ENCODE assay signal across 8 cellular contexts in genomic region chr3:124557433-124558232, GRCh38.
DNase-seq lines count a peak whose midpoint lies in the region; ATAC-seq and TF ChIP-seq lines count a peak whose summit lies in the region.
"Had no signal": no experiment of that assay in that cellular context is flagged by ENCODE, and none has a peak within 500 bp of the region (broad histone marks: within the 10 kb centered on the region; RNA-seq: fewer than 3 reads in every experiment).

No MANE protein-coding gene starts in this region.

- H3K27ac ChIP-seq in HUES48 (ENCODE audit: low read depth, low read length): peak overlapping the region; percentile 15
- H3K27ac ChIP-seq in stomach smooth muscle (ENCODE audit: low read length): peak overlapping the region; percentile 85

- peaks cover 13% of the 10 kb centered on the region for H3K4me1 Mint-ChIP-seq in endothelial cell (ENCODE audit: unreplicated experiment)
- H3K4me1 Mint-ChIP-seq in stimulated activated naive CD8-positive, alpha-beta T cell treated with anti-CD3 and anti-CD28 coated beads, Interleukin-15, amount 100 ng/mL, for 72 hours: peaks cover 7% of the 10 kb centered on the region

- peak overlapping the region; percentile 64 for H3K4me3 Mint-ChIP-seq in endothelial cell (ENCODE audit: unreplicated experiment)
- H3K4me3 Mint-ChIP-seq in stimulated activated naive CD8-positive, alpha-beta T cell treated with anti-CD3 and anti-CD28 coated beads, Interleukin-15, amount 100 ng/mL, for 72 hours: no peak overlapping the region

- peaks cover 9% of the 10 kb centered on the region for H3K4me1 ChIP-seq in HUES48 (ENCODE audit: control insufficient read depth, insufficient read depth, low read length)
- peaks cover 50% of the 10 kb centered on the region for H3K4me1 ChIP-seq in stomach smooth muscle (ENCODE audit: control insufficient read depth, insufficient read depth, low read length)

- H3K9me3 ChIP-seq in HUES48 (ENCODE audit: control insufficient read depth, insufficient read depth, low read length) (no peaks in the 10 kb centered on the region), stomach smooth muscle (ENCODE audit: control insufficient read depth in 2 of 2, low read length in 2 of 2) (no peaks in the 10 kb centered on the region)

- no peak for TF ChIP-seq CTCF in endothelial cell (IDR thresholded peaks at IDR 0.05; ENCODE audit: unreplicated experiment)

- H3K36me3 ChIP-seq in HUES48 (ENCODE audit: control insufficient read depth, insufficient read depth, low read length) (no peaks in the 10 kb centered on the region), stomach smooth muscle (ENCODE audit: control insufficient read depth in 2 of 2, insufficient read depth in 2 of 2, low read length in 2 of 2) (no peaks in the 10 kb centered on the region)

- H3K27me3 ChIP-seq in HUES48 (ENCODE audit: control insufficient read depth, insufficient read depth, low read length) (no peaks in the 10 kb centered on the region), stomach smooth muscle (ENCODE audit: control insufficient read depth in 1 of 2, insufficient read depth in 2 of 2, low read length in 2 of 2) (no peaks in the 10 kb centered on the region)

- no peaks in the 10 kb centered on the region for H3K9me3 Mint-ChIP-seq in endothelial cell (ENCODE audit: unreplicated experiment)
- no peaks in the 10 kb centered on the region for H3K9me3 Mint-ChIP-seq in stimulated activated naive CD8-positive, alpha-beta T cell treated with anti-CD3 and anti-CD28 coated beads, Interleukin-15, amount 100 ng/mL, for 72 hours

- H3K27me3 Mint-ChIP-seq in endothelial cell (ENCODE audit: unreplicated experiment): peaks cover 3% of the 10 kb centered on the region
- peaks cover 57% of the 10 kb centered on the region for H3K27me3 Mint-ChIP-seq in stimulated activated naive CD8-positive, alpha-beta T cell treated with anti-CD3 and anti-CD28 coated beads, Interleukin-15, amount 100 ng/mL, for 72 hours

- peak overlapping the region; percentile 9 for H3K27ac Mint-ChIP-seq in endothelial cell (ENCODE audit: unreplicated experiment)
- H3K27ac Mint-ChIP-seq in stimulated activated naive CD8-positive, alpha-beta T cell treated with anti-CD3 and anti-CD28 coated beads, Interleukin-15, amount 100 ng/mL, for 72 hours: no peak overlapping the region

- peaks cover 16% of the 10 kb centered on the region for H3K36me3 Mint-ChIP-seq in endothelial cell (ENCODE audit: low read depth, unreplicated experiment)

- H3K9ac ChIP-seq in HUES48 (ENCODE audit: low read depth, low read length): no peak overlapping the region
- H3K9ac ChIP-seq in stomach smooth muscle (ENCODE audit: low read length in 2 of 2): peak overlapping the region in 1 of 2 donors; percentile 36

- no peak overlapping the region for H3K4me3 ChIP-seq in HUES48 (ENCODE audit: low read depth, low read length)
- no peak overlapping the region for H3K4me3 ChIP-seq in stomach smooth muscle (ENCODE audit: low read length in 2 of 2)

- ATAC-seq in stimulated activated naive CD8-positive, alpha-beta T cell treated with anti-CD3 and anti-CD28 coated beads, Interleukin-15, amount 100 ng/mL, for 72 hours: no peak

- DNase-seq in OCI-M1 (lab: John Stamatoyannopoulos, UW) (peak; percentile 20), endothelial cell (ENCODE audit: low spot score) (no peak), midbrain (lab: John Stamatoyannopoulos, UW) (no peak), germinal center (ENCODE audit: low spot score) (no peak)
- no peak for DNase-seq in stimulated activated naive CD8-positive, alpha-beta T cell treated with anti-CD3 and anti-CD28 coated beads, Interleukin-15, amount 100 ng/mL, for 72 hours
- DNase-seq: activated CD4-positive, alpha-beta T cell treated with anti-CD3 and anti-CD28 coated beads for 48 hours had no signal
